ENCODE assay signal across 8 cellular contexts in genomic region chr18:23573948-23574431, GRCh38. TPM values are rescaled to one million over a fixed set of nuclear protein-coding genes. Genes with fewer than 3 reads are reported as not detected.
DNase-seq lines count a peak whose midpoint lies in the region; ATAC-seq and TF ChIP-seq lines count a peak whose summit lies in the region.

No MANE protein-coding gene starts in this region.

- H3K4me3 Mint-ChIP-seq in HFFc6: peak overlapping the region; percentile 3; the same call in 1 of the 2 replicates
- H3K4me3 Mint-ChIP-seq in activated CD4-positive, alpha-beta T cell treated with anti-CD3 and anti-CD28 coated beads, Interleukin-2, amount 10 ng/mL, durations not matched to agents 7 days and 5 days: peak overlapping the region; percentile 46

- H3K36me3 Mint-ChIP-seq in HFFc6 (ENCODE audit: low read depth): peaks cover 38% of the 10 kb centered on the region
- peaks cover 51% of the 10 kb centered on the region for H3K36me3 Mint-ChIP-seq in activated CD4-positive, alpha-beta T cell treated with anti-CD3 and anti-CD28 coated beads, Interleukin-2, amount 10 ng/mL, durations not matched to agents 7 days and 5 days (ENCODE audit: low read depth)

- 26% methylated on average over 6 of the region's 6 CpGs for WGBS in smooth muscle cell (ENCODE audit: low lambda C conversion rate)

- H3K36me3 ChIP-seq in smooth muscle cell (ENCODE audit: low read depth): peaks cover 4% of the 10 kb centered on the region

- H3K27me3 Mint-ChIP-seq in HFFc6 (ENCODE audit: insufficient read depth): no peaks in the 10 kb centered on the region
- H3K27me3 Mint-ChIP-seq in activated CD4-positive, alpha-beta T cell treated with anti-CD3 and anti-CD28 coated beads, Interleukin-2, amount 10 ng/mL, durations not matched to agents 7 days and 5 days: no peaks in the 10 kb centered on the region

- ATAC-seq in GM18907 (IDR thresholded peaks at IDR 0.05; ENCODE audit: unreplicated experiment) (no peak), HG03097 (IDR thresholded peaks at IDR 0.05; ENCODE audit: low FRiP score, unreplicated experiment) (no peak)

- TF ChIP-seq CTCF in HFFc6 (IDR thresholded peaks at IDR 0.05): no peak
- no peak for TF ChIP-seq CTCF in fibroblast of mammary gland (conservative IDR thresholded peaks at IDR 0.05; ENCODE audit: control insufficient read depth, insufficient read depth, low read depth, low read length)
- TF ChIP-seq CTCF in smooth muscle cell (IDR thresholded peaks at IDR 0.05; ENCODE audit: borderline replicate concordance, insufficient read depth, poor library complexity, severe bottlenecking): no peak

- POLR2A ChIA-PET in activated CD4-positive, alpha-beta T cell treated with anti-CD3 and anti-CD28 coated beads, Interleukin-2, amount 10 ng/mL, durations not matched to agents 7 days and 5 days (lab: Charles Lee): no interaction called here
- POLR2A ChIA-PET in HEK293T (lab: Yijun Ruan, JAX): no interaction called here

- H3K27ac Mint-ChIP-seq in HFFc6: peak overlapping the region; percentile 57
- H3K27ac Mint-ChIP-seq in activated CD4-positive, alpha-beta T cell treated with anti-CD3 and anti-CD28 coated beads, Interleukin-2, amount 10 ng/mL, durations not matched to agents 7 days and 5 days: peak overlapping the region; percentile 84

- H3K79me2 ChIP-seq in smooth muscle cell (ENCODE audit: low read depth): peaks cover 21% of the 10 kb centered on the region

- H3K27ac ChIP-seq in smooth muscle cell (ENCODE audit: low read depth): peak overlapping the region; percentile 87

- H2AFZ ChIP-seq in smooth muscle cell (ENCODE audit: low read depth): no peak overlapping the region

- DNase-seq in HFFc6: peak; percentile 55
- peak; percentile 23 for DNase-seq in activated CD4-positive, alpha-beta T cell treated with anti-CD3 and anti-CD28 coated beads, Interleukin-2, amount 10 ng/mL, durations not matched to agents 7 days and 5 days
- peak; percentile 89 for DNase-seq in fibroblast of mammary gland (ENCODE audit: low read depth)
- DNase-seq in smooth muscle cell (lab: John Stamatoyannopoulos, UW; ENCODE audit: unreplicated experiment): no peak
- no peak for DNase-seq in LoVo (ENCODE audit: low spot score)
- DNase-seq in HEK293T (ENCODE audit: extremely low spot score): no peak

- H3K4me1 ChIP-seq in smooth muscle cell (ENCODE audit: low read depth): no peaks in the 10 kb centered on the region

- no peaks in the 10 kb centered on the region for H3K9me3 ChIP-seq in smooth muscle cell (replicated peaks; ENCODE audit: low read depth)

- H4K20me1 ChIP-seq in smooth muscle cell (ENCODE audit: low read depth): peaks cover 66% of the 10 kb centered on the region

- H3K4me3 ChIP-seq in fibroblast of mammary gland (ENCODE audit: control insufficient read depth, low read depth, low read length) (no peak overlapping the region), smooth muscle cell (no peak overlapping the region)

- H3K27me3 ChIP-seq in smooth muscle cell (ENCODE audit: low read depth): no peaks in the 10 kb centered on the region

- no peaks in the 10 kb centered on the region; the same call in 1 of the 2 replicates for H3K9me3 Mint-ChIP-seq in HFFc6
- peaks cover 3% of the 10 kb centered on the region for H3K9me3 Mint-ChIP-seq in activated CD4-positive, alpha-beta T cell treated with anti-CD3 and anti-CD28 coated beads, Interleukin-2, amount 10 ng/mL, durations not matched to agents 7 days and 5 days

- H3K4me2 ChIP-seq in smooth muscle cell: peak overlapping the region; percentile 63

- peaks cover 30% of the 10 kb centered on the region for H3K4me1 Mint-ChIP-seq in HFFc6 (ENCODE audit: low read depth)
- peaks cover 48% of the 10 kb centered on the region for H3K4me1 Mint-ChIP-seq in activated CD4-positive, alpha-beta T cell treated with anti-CD3 and anti-CD28 coated beads, Interleukin-2, amount 10 ng/mL, durations not matched to agents 7 days and 5 days

- peak overlapping the region; percentile 20 for H3K9ac ChIP-seq in smooth muscle cell (ENCODE audit: low read depth)

- CTCF ChIA-PET in activated CD4-positive, alpha-beta T cell treated with anti-CD3 and anti-CD28 coated beads, Interleukin-2, amount 10 ng/mL, durations not matched to agents 7 days and 5 days (lab: Charles Lee): interaction anchor here (1.1 kb wide), 1 partner anchor 23 kb away, joined by 3 read pairs; no protein-coding TSS in a partner anchor
- CTCF ChIA-PET in HEK293T (lab: Yijun Ruan, JAX): no interaction called here

- H3F3A ChIP-seq in smooth muscle cell (ENCODE audit: low read depth): peaks cover 12% of the 10 kb centered on the region

TF ChIP-seq in HEK293T, 16 proteins besides CTCF, POLR2A, EP300 and RAD21:
- TF ChIP-seq, protein P1, sequence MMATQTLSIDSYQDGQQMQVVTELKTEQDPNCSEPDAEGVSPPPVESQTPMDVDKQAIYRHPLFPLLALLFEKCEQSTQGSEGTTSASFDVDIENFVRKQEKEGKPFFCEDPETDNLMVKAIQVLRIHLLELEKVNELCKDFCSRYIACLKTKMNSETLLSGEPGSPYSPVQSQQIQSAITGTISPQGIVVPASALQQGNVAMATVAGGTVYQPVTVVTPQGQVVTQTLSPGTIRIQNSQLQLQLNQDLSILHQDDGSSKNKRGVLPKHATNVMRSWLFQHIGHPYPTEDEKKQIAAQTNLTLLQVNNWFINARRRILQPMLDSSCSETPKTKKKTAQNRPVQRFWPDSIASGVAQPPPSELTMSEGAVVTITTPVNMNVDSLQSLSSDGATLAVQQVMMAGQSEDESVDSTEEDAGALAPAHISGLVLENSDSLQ (IDR thresholded peaks at IDR 0.05): no peak
- no peak for TF ChIP-seq SUZ12 (IDR thresholded peaks at IDR 0.05)

RNA-seq across cellular contexts. Expression of gene NPC1, which starts 12.3 kb away (rescaled TPM):
- 10 to 100 TPM; 25.4 to 46.2 (median 34.3) TPM for total RNA-seq in HFFc6 (2021; fragmentation: NEBNext Ultra II Directional; extraction: Animal tissue kit (Norgen Biotek cat#: 25700))
- 10 to 100 TPM; 33.8 to 37.3 TPM for total RNA-seq in activated CD4-positive, alpha-beta T cell treated with anti-CD3 and anti-CD28 coated beads, Interleukin-2, amount 10 ng/mL, durations not matched to agents 7 days and 5 days
- 53.2 and 55.5 TPM in 2 replicates for total RNA-seq in smooth muscle cell
- polyA plus RNA-seq in smooth muscle cell: 29.9 and 38.0 TPM in 2 replicates

Comparison
In these comparisons a context has a peak if more than half of its experiments do, and no peak if none do; other contexts are left out.
1. DNase-seq: peak in HFFc6 (single experiment), activated CD4-positive, alpha-beta T cell treated with anti-CD3 and anti-CD28 coated beads, Interleukin-2, amount 10 ng/mL, durations not matched to agents 7 days and 5 days (single experiment) and fibroblast of mammary gland (single experiment); none in smooth muscle cell (single experiment), LoVo (single experiment) and HEK293T (single experiment).